22 cellular contexts compared by ENCODE assay signal in genomic region chr19:18639706-18640105, GRCh38. TPM values are rescaled to one million over a fixed set of nuclear protein-coding genes. Genes with fewer than 3 reads are reported as not detected.
DNase-seq lines count a peak whose midpoint lies in the region; ATAC-seq and TF ChIP-seq lines count a peak whose summit lies in the region.
"Had no signal": no experiment of that assay in that cellular context is flagged by ENCODE, and none has a peak within 500 bp of the region (broad histone marks: within the 10 kb centered on the region; RNA-seq: fewer than 3 reads in every experiment).

No MANE protein-coding gene starts in this region.

- H3K27ac Mint-ChIP-seq in CD4-positive, alpha-beta T cell, result no peak overlapping the region
- no peak overlapping the region for H3K27ac Mint-ChIP-seq in natural killer cell
- H3K27ac Mint-ChIP-seq: CD8-positive, alpha-beta T cell; HFFc6 had no signal

- no peak overlapping the region for H3K4me2 ChIP-seq in mesenchymal stem cell (ENCODE audit: low read length, poor library complexity, severe bottlenecking)
- H3K4me2 ChIP-seq: BLaER1, KMS-11 had no signal

- H3K79me1 ChIP-seq in mesenchymal stem cell (replicated peaks; ENCODE audit: low read length, poor library complexity, severe bottlenecking), result peaks cover 19% of the 10 kb centered on the region

- no peaks in the 10 kb centered on the region for H3K27me3 Mint-ChIP-seq in CD4-positive, alpha-beta T cell
- H3K27me3 Mint-ChIP-seq in natural killer cell (ENCODE audit: low read depth in 2 of 2), result no peaks in the 10 kb centered on the region

- H3K9me3 ChIP-seq in A673 (ENCODE audit: low read depth, low read length, poor library complexity, severe bottlenecking), result no peaks in the 10 kb centered on the region
- H3K9me3 ChIP-seq in CD4-positive, alpha-beta T cell (ENCODE audit: control insufficient read depth, low read length), result no peaks in the 10 kb centered on the region
- peaks cover 7% of the 10 kb centered on the region for H3K9me3 ChIP-seq in mesenchymal stem cell (ENCODE audit: control insufficient read depth, low read length)
- H3K9me3 ChIP-seq in right atrium auricular region, result no peaks in the 10 kb centered on the region
- H3K9me3 ChIP-seq: BLaER1 had no signal

- H2BK5ac ChIP-seq in mesenchymal stem cell (ENCODE audit: low read depth, low read length, poor library complexity, severe bottlenecking), result no peak overlapping the region

- POLR2A ChIA-PET in A673 (lab: Charles Lee; ENCODE audit: low non-redundant PET), result no interaction called here
- POLR2A ChIA-PET in CD4-positive, alpha-beta T cell (lab: Charles Lee), result interaction anchor here (0.9 kb wide), 1 partner anchor 95 kb away, joined by 3 read pairs; no protein-coding TSS in a partner anchor

- peak overlapping the region; percentile 17 for H3K4me3 Mint-ChIP-seq in CD4-positive, alpha-beta T cell
- no peak overlapping the region for H3K4me3 Mint-ChIP-seq in natural killer cell
- H3K4me3 Mint-ChIP-seq: CD8-positive, alpha-beta T cell; HFFc6 had no signal

- H3K27ac ChIP-seq in A673 (ENCODE audit: low read depth, low read length, poor library complexity, severe bottlenecking), result no peak overlapping the region
- H3K27ac ChIP-seq in CD4-positive, alpha-beta T cell (ENCODE audit: low read depth, low read length), result no peak overlapping the region
- H3K27ac ChIP-seq in mesenchymal stem cell (ENCODE audit: low read length, poor library complexity, severe bottlenecking), result no peak overlapping the region
- H3K27ac ChIP-seq in right atrium auricular region, result no peak overlapping the region
- H3K27ac ChIP-seq: BLaER1, KMS-11 had no signal

- H3K23ac ChIP-seq in mesenchymal stem cell (ENCODE audit: low read length in 2 of 2), result no peak overlapping the region

- intact Hi-C loops in A673 (cut with micrococcal nuclease; ENCODE audit: unreplicated experiment), result no loop called here
- intact Hi-C loops in CD4-positive, alpha-beta T cell (cut with DNase I, micrococcal nuclease), result loop anchor here in 1 of 2 experiments (5.0 kb wide), 3 partner anchors 63 to 498 kb away; partner anchors contain the start of genes TMEM161A and UPF1
- intact Hi-C loops in natural killer cell (cut with micrococcal nuclease), result no loop called here

- no peak overlapping the region for H2BK12ac ChIP-seq in mesenchymal stem cell (ENCODE audit: low read length in 2 of 2)

- H3K4me1 ChIP-seq in A673 (ENCODE audit: insufficient read depth, low read length, poor library complexity, severe bottlenecking) (peaks cover 13% of the 10 kb centered on the region), mesenchymal stem cell (ENCODE audit: control insufficient read depth, insufficient read depth, low read depth, low read length) (peaks cover 17% of the 10 kb centered on the region), right atrium auricular region (peaks cover 0 to 39% of the 10 kb centered on the region in 2 donors)

- WGBS in mesenchymal stem cell, result 28% methylated on average over 6 of the region's 7 CpGs

- TF ChIP-seq CTCF in A673 (conservative IDR thresholded peaks at IDR 0.05; ENCODE audit: low read depth, low read length), result no peak
- TF ChIP-seq CTCF in CD4-positive, alpha-beta T cell (IDR thresholded peaks at IDR 0.05), result no peak
- no peak for TF ChIP-seq CTCF in natural killer cell (IDR thresholded peaks at IDR 0.05)
- TF ChIP-seq CTCF in right atrium auricular region (IDR thresholded peaks at IDR 0.05), result no peak

- no peak overlapping the region for H3K9ac ChIP-seq in mesenchymal stem cell (ENCODE audit: low read length)
- H3K9ac ChIP-seq: BLaER1, KMS-11 had no signal

- no peak overlapping the region for H3K18ac ChIP-seq in mesenchymal stem cell (ENCODE audit: low read depth in 1 of 2, low read length in 2 of 2)

- no peak overlapping the region for H2AK5ac ChIP-seq in mesenchymal stem cell (ENCODE audit: low read length, severe bottlenecking)

- BruUV-seq in A673 (replicated peaks; lab: Mats Ljungman, UMichigan), result TSS peak; percentile 27

- CTCF ChIA-PET in A673 (lab: Charles Lee), result no interaction called here
- CTCF ChIA-PET in CD4-positive, alpha-beta T cell (lab: Charles Lee), result interaction anchor here (0.8 kb wide), 1 partner anchor 189 kb away, joined by 4 read pairs; no protein-coding TSS in a partner anchor

- no peak overlapping the region for H2BK15ac ChIP-seq in mesenchymal stem cell (ENCODE audit: low read depth, poor library complexity, severe bottlenecking)

- H3K4me1 Mint-ChIP-seq in CD4-positive, alpha-beta T cell (ENCODE audit: low read depth), result peaks cover 43% of the 10 kb centered on the region
- peaks cover 26 to 32% of the 10 kb centered on the region in 2 donors for H3K4me1 Mint-ChIP-seq in natural killer cell

- no peak overlapping the region for H4K8ac ChIP-seq in mesenchymal stem cell (ENCODE audit: low read length)

- H3K14ac ChIP-seq in mesenchymal stem cell (ENCODE audit: low read length in 2 of 2), result no peak overlapping the region

- H3K27me3 ChIP-seq in A673 (replicated peaks; ENCODE audit: insufficient read depth, low read depth, low read length, poor library complexity) (no peaks in the 10 kb centered on the region), mesenchymal stem cell (ENCODE audit: control insufficient read depth in 1 of 2, insufficient read depth in 1 of 2, low read length in 2 of 2) (peaks cover 0 to 2% of the 10 kb centered on the region in 2 experiments), right atrium auricular region (no peaks in the 10 kb centered on the region)
- no peaks in the 10 kb centered on the region for H3K27me3 ChIP-seq in CD4-positive, alpha-beta T cell (ENCODE audit: control insufficient read depth, insufficient read depth, low read length)
- H3K27me3 ChIP-seq: BLaER1 had no signal

- H3K36me3 ChIP-seq in A673 (ENCODE audit: insufficient read depth, low read length, poor library complexity, severe bottlenecking), result no peaks in the 10 kb centered on the region
- H3K36me3 ChIP-seq in mesenchymal stem cell (ENCODE audit: control insufficient read depth in 1 of 2, insufficient read depth in 2 of 2, low read depth in 1 of 2, low read length in 2 of 2), result no peaks in the 10 kb centered on the region
- H3K36me3 ChIP-seq in right atrium auricular region, result no peaks in the 10 kb centered on the region

- DNase-seq in A673 (ENCODE audit: low spot score), result no peak
- DNase-seq in CD4-positive, alpha-beta T cell, result no peak
- DNase-seq in amniotic epithelial cell (ENCODE audit: low read depth), result peak; percentile 32
- peak; percentile 84 for DNase-seq in mesenchymal stem cell
- DNase-seq in natural killer cell, result no peak
- no peak for DNase-seq in right atrium auricular region (ENCODE audit: low spot score)
- DNase-seq: ACHN; CD8-positive, alpha-beta T cell; DMS153; H7; HFFc6; NCI-H1694; NCI-H2081; NCI-H2171; NCI-H345; NCI-H524; NCI-H774; NK-92 treated with Interleukin-12 subunit alpha and Interleukin-12 subunit beta, amount 100 ng/mL, for 24 hours had no signal

- no peak overlapping the region for H2BK120ac ChIP-seq in mesenchymal stem cell (ENCODE audit: low read depth, low read length)

- H3K9me3 Mint-ChIP-seq in CD4-positive, alpha-beta T cell, result no peaks in the 10 kb centered on the region
- no peaks in the 10 kb centered on the region for H3K9me3 Mint-ChIP-seq in natural killer cell
- H3K9me3 Mint-ChIP-seq: CD8-positive, alpha-beta T cell had no signal

- H3K36me3 Mint-ChIP-seq in CD4-positive, alpha-beta T cell (ENCODE audit: low read depth), result no peaks in the 10 kb centered on the region
- H3K36me3 Mint-ChIP-seq in natural killer cell, result no peaks in the 10 kb centered on the region

- H4K91ac ChIP-seq in mesenchymal stem cell (ENCODE audit: low read length), result no peak overlapping the region

- no peak overlapping the region for H2AFZ ChIP-seq in mesenchymal stem cell (ENCODE audit: low read depth, low read length)

- H3K4me3 ChIP-seq in A673 (ENCODE audit: low read depth, low read length, poor library complexity, severe bottlenecking), result no peak overlapping the region
- H3K4me3 ChIP-seq in mesenchymal stem cell (ENCODE audit: insufficient read depth in 1 of 2, low read depth in 1 of 2, low read length in 2 of 2), result no peak overlapping the region
- H3K4me3 ChIP-seq in right atrium auricular region, result no peak overlapping the region
- H3K4me3 ChIP-seq: BLaER1 had no signal

- H3K4ac ChIP-seq in mesenchymal stem cell (ENCODE audit: low read depth in 1 of 2, low read length in 2 of 2), result no peak overlapping the region

- no peak for ATAC-seq in CD4-positive, alpha-beta T cell (ENCODE audit: poor library complexity)
- no peak for ATAC-seq in natural killer cell
- ATAC-seq in esophagus mucosa, result no peak
- ATAC-seq: CD8-positive, alpha-beta T cell; SK-N-SH treated with all-trans-retinoic acid at 6 μM for 48 hours had no signal

RNA-seq across cellular contexts. Expression of gene KLHL26, which starts 2.9 kb away (rescaled TPM):
- total RNA-seq in A673 (2021) (16.3 and 16.8 TPM in 2 replicates), natural killer cell (10 to 100 TPM in 1 of 3 donors, 1 to 10 TPM in 2; 8.0 to 11.5 (median 9.6) TPM), esophagus mucosa (5.6 TPM), right atrium auricular region (10 to 100 TPM in 1 of 2 donors, 1 to 10 TPM in 1; 5.7 to 11.3 TPM)
- total RNA-seq in CD4-positive, alpha-beta T cell, result 10 to 100 TPM; 13.7 to 19.0 TPM
- polyA plus RNA-seq in mesenchymal stem cell (2013, experiment 1 of 2), result 2.6 TPM
- 2.9 TPM for polyA plus RNA-seq in mesenchymal stem cell (2013, experiment 2 of 2)

RNA-seq across cellular contexts. Expression of gene TMEM59L, which starts 27.0 kb away (rescaled TPM):
- total RNA-seq in A673 (2021), result 9.3 and 18.0 TPM in 2 replicates
- under 1 TPM; 0.25 to 0.27 TPM for total RNA-seq in CD4-positive, alpha-beta T cell
- polyA plus RNA-seq in mesenchymal stem cell (2013, experiment 1 of 2), result 1.1 TPM
- 1.1 TPM for polyA plus RNA-seq in mesenchymal stem cell (2013, experiment 2 of 2)
- total RNA-seq in natural killer cell, result not detected
- total RNA-seq in esophagus mucosa, result 0.28 TPM
- 1 to 10 TPM; 2.2 to 3.0 TPM for total RNA-seq in right atrium auricular region
- total RNA-seq: CD8-positive, alpha-beta T cell had no signal

RNA-seq across cellular contexts. Expression of gene CRLF1, which starts 33.1 kb away (rescaled TPM):
- total RNA-seq in A673 (2021), result 192 and 305 TPM in 2 replicates
- total RNA-seq in CD4-positive, alpha-beta T cell, result not detected
- 0.10 TPM for polyA plus RNA-seq in mesenchymal stem cell (2013, experiment 1 of 2)
- 0.18 TPM for polyA plus RNA-seq in mesenchymal stem cell (2013, experiment 2 of 2)
- total RNA-seq in natural killer cell, result not detected
- 7.9 TPM for total RNA-seq in esophagus mucosa
- total RNA-seq in right atrium auricular region, result 10 to 100 TPM; 71.8 to 73.9 TPM
- total RNA-seq: CD8-positive, alpha-beta T cell had no signal

RNA-seq across cellular contexts. Expression of gene CRTC1, which starts 43.8 kb away (rescaled TPM):
- total RNA-seq in A673 (2021), result 18.1 and 20.3 TPM in 2 replicates
- 10 to 100 TPM; 11.8 to 12.2 TPM for total RNA-seq in CD4-positive, alpha-beta T cell
- 9.9 TPM for polyA plus RNA-seq in mesenchymal stem cell (2013, experiment 1 of 2)
- 9.4 TPM for polyA plus RNA-seq in mesenchymal stem cell (2013, experiment 2 of 2)
- total RNA-seq in natural killer cell, result 10 to 100 TPM; 14.1 to 17.0 (median 14.3) TPM
- total RNA-seq in esophagus mucosa, result 4.0 TPM
- 1 to 10 TPM; 4.0 to 5.8 TPM for total RNA-seq in right atrium auricular region

RNA-seq across cellular contexts. Expression of gene REX1BD, which starts 51.1 kb away (rescaled TPM):
- 61.4 and 74.9 TPM in 2 replicates for total RNA-seq in A673 (2021)
- total RNA-seq in CD4-positive, alpha-beta T cell, result 10 to 100 TPM; 88.4 to 88.9 TPM
- 64.9 TPM for polyA plus RNA-seq in mesenchymal stem cell (2013, experiment 1 of 2)
- polyA plus RNA-seq in mesenchymal stem cell (2013, experiment 2 of 2), result 73.1 TPM
- 10 to 100 TPM; 80.6 to 86.9 (median 85.3) TPM for total RNA-seq in natural killer cell
- total RNA-seq in esophagus mucosa, result 41.3 TPM
- total RNA-seq in right atrium auricular region, result 100 to 1,000 TPM; 119 to 171 TPM

Comparison
In these comparisons a context has a peak if more than half of its experiments do, and no peak if none do; other contexts are left out.
1. DNase-seq: peak in amniotic epithelial cell (single experiment) and mesenchymal stem cell (single experiment); none in A673 (single experiment), CD4-positive, alpha-beta T cell (0 of 10), natural killer cell (single experiment) and right atrium auricular region (single experiment).